10 cellular contexts compared by ENCODE assay signal in genomic region chr2:153543639-153544071, GRCh38.
DNase-seq lines count a peak whose midpoint lies in the region; ATAC-seq lines count a peak whose summit lies in the region.
"Had no signal": no experiment of that assay in that cellular context is flagged by ENCODE, and none has a peak within 500 bp of the region (broad histone marks: within the 10 kb centered on the region; RNA-seq: fewer than 3 reads in every experiment).

No MANE protein-coding gene starts in this region.

- no peak overlapping the region for H2AFZ ChIP-seq in mesenchymal stem cell (ENCODE audit: low read depth, low read length)

- H2AK5ac ChIP-seq in mesenchymal stem cell (ENCODE audit: low read length, severe bottlenecking) = no peak overlapping the region

- no peak overlapping the region for H3K9ac ChIP-seq in mesenchymal stem cell (ENCODE audit: low read length)

- no peak overlapping the region for H2BK120ac ChIP-seq in mesenchymal stem cell (ENCODE audit: low read depth, low read length)

- no peak overlapping the region for H3K27ac ChIP-seq in mesenchymal stem cell (ENCODE audit: low read length, poor library complexity, severe bottlenecking)
- H3K27ac ChIP-seq: A549 had no signal

- H3K18ac ChIP-seq in mesenchymal stem cell (ENCODE audit: low read depth in 1 of 2, low read length in 2 of 2) = no peak overlapping the region

- H3K79me1 ChIP-seq in mesenchymal stem cell (replicated peaks; ENCODE audit: low read length, poor library complexity, severe bottlenecking) = no peaks in the 10 kb centered on the region

- no peak overlapping the region for H4K8ac ChIP-seq in mesenchymal stem cell (ENCODE audit: low read length)

- ATAC-seq in activated CD4-positive, CD25-positive, alpha-beta regulatory T cell treated with anti-CD3 and anti-CD28 coated beads, Interleukin-2, amount 50 U/mL, for 24 hours = peak; percentile 38 to 55
- ATAC-seq in HG02973 (IDR thresholded peaks at IDR 0.05; ENCODE audit: unreplicated experiment) (peak; percentile 87), GM18511 (IDR thresholded peaks at IDR 0.05; ENCODE audit: unreplicated experiment) (no peak)
- ATAC-seq: A549 had no signal

- no peaks in the 10 kb centered on the region for H3K4me1 ChIP-seq in mesenchymal stem cell (ENCODE audit: control insufficient read depth, insufficient read depth, low read depth, low read length)
- H3K4me1 ChIP-seq: A549 had no signal

- H2BK12ac ChIP-seq in mesenchymal stem cell (ENCODE audit: low read length in 2 of 2) = no peak overlapping the region

- H3K14ac ChIP-seq in mesenchymal stem cell (ENCODE audit: low read length in 2 of 2) = no peak overlapping the region

- no peak overlapping the region for H4K91ac ChIP-seq in mesenchymal stem cell (ENCODE audit: low read length)

- 17% methylated on average over 3 of the region's 5 CpGs for WGBS in mesenchymal stem cell

- H3K23ac ChIP-seq in mesenchymal stem cell (ENCODE audit: low read length in 2 of 2) = no peak overlapping the region

- H3K27me3 ChIP-seq in mesenchymal stem cell (ENCODE audit: control insufficient read depth in 1 of 2, insufficient read depth in 1 of 2, low read length in 2 of 2) = no peaks in the 10 kb centered on the region

- no peak for DNase-seq in activated CD4-positive, CD25-positive, alpha-beta regulatory T cell (lab: John Stamatoyannopoulos, UW)
- DNase-seq in NCI-H345 treated with DMSO at 0.1 percent for 48 hours (lab: John Stamatoyannopoulos, UW; ENCODE audit: unreplicated experiment) = peak; percentile 72
- no peak for DNase-seq in mesenchymal stem cell
- no peak for DNase-seq in islet precursor cell
- no peak for DNase-seq in DMS79 treated with DMSO at 0.1 percent for 48 hours (lab: John Stamatoyannopoulos, UW)
- DNase-seq: naive B cell had no signal

- H2BK15ac ChIP-seq in mesenchymal stem cell (ENCODE audit: low read depth, poor library complexity, severe bottlenecking) = no peak overlapping the region

- H3K4ac ChIP-seq in mesenchymal stem cell (ENCODE audit: low read depth in 1 of 2, low read length in 2 of 2) = no peak overlapping the region

- peak overlapping the region; percentile 4 for H3K4me2 ChIP-seq in mesenchymal stem cell (ENCODE audit: low read length, poor library complexity, severe bottlenecking)
- H3K4me2 ChIP-seq: A549 had no signal

- H2BK5ac ChIP-seq in mesenchymal stem cell (ENCODE audit: low read depth, low read length, poor library complexity, severe bottlenecking) = no peak overlapping the region

- H3K4me3 ChIP-seq in mesenchymal stem cell (ENCODE audit: insufficient read depth in 1 of 2, low read depth in 1 of 2, low read length in 2 of 2) = no peak overlapping the region
- H3K4me3 ChIP-seq: A549 had no signal

- no peaks in the 10 kb centered on the region for H3K36me3 ChIP-seq in mesenchymal stem cell (ENCODE audit: control insufficient read depth in 1 of 2, insufficient read depth in 2 of 2, low read depth in 1 of 2, low read length in 2 of 2)

- no peaks in the 10 kb centered on the region for H3K9me3 ChIP-seq in mesenchymal stem cell (ENCODE audit: control insufficient read depth, low read length)
- H3K9me3 ChIP-seq: A549 had no signal
